ENCODE assay signal across 28 cellular contexts in the genomic region with DNA sequence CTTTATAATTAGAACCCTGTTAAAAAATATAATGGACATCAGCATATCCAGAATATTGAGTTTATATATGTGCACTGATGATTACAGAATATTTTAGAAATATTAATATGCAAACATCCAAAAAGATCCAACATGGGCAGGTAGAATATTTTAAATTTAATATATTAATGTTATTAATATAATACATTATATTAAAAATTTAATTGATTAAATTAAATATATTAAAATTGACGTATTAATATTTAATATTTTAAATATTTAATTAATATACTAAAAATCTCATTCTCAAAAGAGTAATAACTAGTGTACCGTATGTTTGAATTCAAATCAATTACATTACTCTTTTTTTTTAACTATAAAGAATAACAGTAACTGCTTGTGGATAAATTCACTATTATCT.
"Had no signal": no experiment of that assay in that cellular context is flagged by ENCODE, and none has a peak within 500 bp of the region (broad histone marks: within the 10 kb centered on the region; RNA-seq: fewer than 3 reads in every experiment).

No MANE protein-coding gene starts in this region.

- H3K27ac ChIP-seq: brain microvascular endothelial cell, epithelial cell of prostate, esophagus squamous epithelium, VCaP had no signal

- ATAC-seq: activated CD4-positive, CD25-positive, alpha-beta regulatory T cell treated with anti-CD3 and anti-CD28 coated beads, Interleukin-2, amount 50 U/mL, for 24 hours; activated CD8-positive, alpha-beta T cell treated with anti-CD3 and anti-CD28 coated beads for 36 hours; activated T-cell treated with anti-CD3 and anti-CD28 coated beads, Interleukin-2, amount 50 U/mL, for 4 hours; activated T-helper 17 cell treated with anti-CD3 and anti-CD28 coated beads, Interleukin-2, amount 50 U/mL, for 72 hours; effector memory CD8-positive, alpha-beta T cell had no signal

- FAIRE-seq: astrocyte, bronchial epithelial cell, endothelial cell of umbilical vein had no signal

- DNase-seq: activated B cell treated with CpG ODN at 0.5 μM for 24 hours; activated CD4-positive, alpha-beta T cell treated with anti-CD3 and anti-CD28 coated beads for 48 hours; activated CD4-positive, alpha-beta T cell treated with anti-CD3 and anti-CD28 coated beads, Interleukin-2, amount 50 U/mL, for 1 hour; activated CD4-positive, alpha-beta T cell treated with anti-CD3 and anti-CD28 coated beads, Interleukin-2, amount 50 U/mL, for 48 hours; activated CD8-positive, alpha-beta memory T cell treated with anti-CD3 and anti-CD28 coated beads for 24 hours; activated CD8-positive, alpha-beta T cell treated with anti-CD3 and anti-CD28 coated beads for 36 hours; activated effector memory CD4-positive, alpha-beta T cell treated with Interleukin-2 at 50 U/mL for 16 hours; activated gamma-delta T cell treated with Interleukin-2 at 50 U/mL for 16 hours; activated naive CD4-positive, alpha-beta T cell treated with anti-CD3 and anti-CD28 coated beads, Interleukin-2, amount 50 U/mL, for 16 hours; activated naive CD4-positive, alpha-beta T cell treated with Interleukin-2 at 50 U/mL for 16 hours; activated T-cell treated with anti-CD3 and anti-CD28 coated beads, Interleukin-2, amount 50 U/mL, for 4 hours; amniotic stem cell; anterior cingulate cortex; brain microvascular endothelial cell; cortex of kidney; dermis blood vessel endothelial cell; effector CD4-positive, alpha-beta T cell; effector memory CD8-positive, alpha-beta T cell; esophagus squamous epithelium; foreskin melanocyte; T-helper 2 cell had no signal

- H3K27me3 ChIP-seq: brain microvascular endothelial cell, esophagus squamous epithelium had no signal

- H3K4me3 ChIP-seq: esophagus squamous epithelium had no signal

- H3K36me3 ChIP-seq: brain microvascular endothelial cell, esophagus squamous epithelium had no signal

- H3K4me1 ChIP-seq: esophagus squamous epithelium had no signal

- H3K9me3 ChIP-seq: esophagus squamous epithelium had no signal
